ENCODE assay signal across 16 cellular contexts in genomic region chr1:89898150-89898549, GRCh38.
DNase-seq lines count a peak whose midpoint lies in the region; ATAC-seq, FAIRE-seq and TF ChIP-seq lines count a peak whose summit lies in the region.
"Had no signal": no experiment of that assay in that cellular context is flagged by ENCODE, and none has a peak within 500 bp of the region (broad histone marks: within the 10 kb centered on the region; RNA-seq: fewer than 3 reads in every experiment).

No MANE protein-coding gene starts in this region.

- H3K9me1 ChIP-seq in K562 (ENCODE audit: control insufficient read depth, insufficient read depth, low read length) = no peaks in the 10 kb centered on the region

- H3K4me3 Mint-ChIP-seq in nephron progenitor cell = no peak overlapping the region
- H3K4me3 Mint-ChIP-seq: B cell; CD4-positive, alpha-beta memory T cell; IgD-negative memory B cell had no signal

- no peak for TF ChIP-seq RAD21 in K562 (CRISPR knock-in tag; conservative IDR thresholded peaks at IDR 0.05 in 1 of 2, IDR thresholded peaks at IDR 0.05 in 1 of 2)

- H3K27me3 Mint-ChIP-seq in nephron progenitor cell (ENCODE audit: low read depth, poor library complexity) = no peaks in the 10 kb centered on the region
- H3K27me3 Mint-ChIP-seq: B cell; CD4-positive, alpha-beta memory T cell; IgD-negative memory B cell had no signal

- peak overlapping the region; percentile 58 for H3K4me2 ChIP-seq in K562 (ENCODE audit: insufficient read depth, low read length)

- H3K27ac ChIP-seq in A673 (ENCODE audit: low read depth, low read length, poor library complexity, severe bottlenecking) (peak overlapping the region; percentile 47), HEK293 (ENCODE audit: extremely low read depth, low read depth, low read length) (no peak overlapping the region), K562 (ENCODE audit: extremely low read depth, low read depth, low read length) (peak overlapping the region; percentile 99), tibial artery (no peak overlapping the region)

- H3K27me3 ChIP-seq in A673 (replicated peaks; ENCODE audit: insufficient read depth, low read depth, low read length, poor library complexity) (no peaks in the 10 kb centered on the region), K562 (ENCODE audit: control insufficient read depth in 2 of 2, insufficient read depth in 2 of 2, low read length in 2 of 2) (no peaks in the 10 kb centered on the region), tibial artery (no peaks in the 10 kb centered on the region)

- TF ChIP-seq CTCF in A673 (conservative IDR thresholded peaks at IDR 0.05; ENCODE audit: low read depth, low read length) (no peak), HEK293 (tag by site-specific recombination; IDR thresholded peaks at IDR 0.05) (no peak), K562 (IDR thresholded peaks at IDR 0.05 in 2 of 3, conservative IDR thresholded peaks at IDR 0.05 in 1 of 3; ENCODE audit: insufficient read depth in 2 of 3, low read depth in 1 of 3, low read length in 3 of 3) (no peak), nephron progenitor cell (IDR thresholded peaks at IDR 0.05) (no peak), tibial artery (IDR thresholded peaks at IDR 0.05) (no peak)

- intact Hi-C loops in A673 (cut with micrococcal nuclease; ENCODE audit: unreplicated experiment) (no loop called here), K562 (cut with micrococcal nuclease) (loop anchor here (10.0 kb wide), 1 partner anchor 353 kb away; no protein-coding TSS in a partner anchor), tibial artery (cut with DNase I; ENCODE audit: low total_unique reads) (no loop called here)

- 61% methylated on average over 5 of the region's 6 CpGs for WGBS in K562 (ENCODE audit: insufficient coverage, low coverage, missing lambda C conversion rate)

- H3K4me1 ChIP-seq in A673 (ENCODE audit: insufficient read depth, low read length, poor library complexity, severe bottlenecking) = peaks cover 79% of the 10 kb centered on the region
- H3K4me1 ChIP-seq in HEK293 (ENCODE audit: control insufficient read depth, insufficient read depth, low read length) = peaks cover 5% of the 10 kb centered on the region; the same call in 1 of the 2 replicates
- H3K4me1 ChIP-seq in K562 (replicated peaks in 1 of 2; ENCODE audit: control insufficient read depth in 2 of 2, insufficient read depth in 2 of 2, low read length in 2 of 2) = peaks cover 33 to 97% of the 10 kb centered on the region in 2 experiments
- H3K4me1 ChIP-seq in tibial artery = no peaks in the 10 kb centered on the region

- H3K36me3 Mint-ChIP-seq in nephron progenitor cell (ENCODE audit: low read depth) = peaks cover 8% of the 10 kb centered on the region
- H3K36me3 Mint-ChIP-seq: IgD-negative memory B cell had no signal

- in situ Hi-C loops in K562 (cut with MboI) = no loop called here

- FAIRE-seq in K562 (lab: Jason Lieb, UNC) = no peak
- FAIRE-seq: GM19239 had no signal

- CTCF ChIA-PET in A673 (lab: Charles Lee) (no interaction called here), HEK293 (lab: Yijun Ruan, JAX) (no interaction called here), K562 (lab: Yijun Ruan, JAX; ENCODE audit: low intra/inter-chr PET ratio) (no interaction called here)

- no peak for TF ChIP-seq EP300 in K562 (IDR thresholded peaks at IDR 0.05; ENCODE audit: low read length)

- H3K79me2 ChIP-seq in K562 (ENCODE audit: control insufficient read depth, insufficient read depth, low read length) = peaks cover 92% of the 10 kb centered on the region

- peak overlapping the region in 1 of 2 experiments; percentile 36; a peak in 2 of 4 replicates for H3K9ac ChIP-seq in K562 (ENCODE audit: insufficient read depth in 1 of 2, low read depth in 2 of 2, low read length in 2 of 2)

- H2AFZ ChIP-seq in K562 (ENCODE audit: low read depth, low read length) = no peak overlapping the region

- POLR2A ChIA-PET in A673 (lab: Charles Lee; ENCODE audit: low non-redundant PET) = no interaction called here
- POLR2A ChIA-PET in HEK293 (lab: Yijun Ruan, JAX) = no interaction called here
- POLR2A ChIA-PET in K562 (lab: Yijun Ruan, JAX) = interaction anchor here (1.3 kb wide), 1 partner anchor 14 kb away, joined by 3 read pairs; no protein-coding TSS in a partner anchor

- H3K27ac Mint-ChIP-seq in nephron progenitor cell = peak overlapping the region; percentile 25
- H3K27ac Mint-ChIP-seq: B cell had no signal

- DNase-seq in A673 (ENCODE audit: low spot score) = no peak
- peak in 1 of 4 experiments; percentile 6 for DNase-seq in K562 (ENCODE audit: extremely low read depth in 1 of 4, low spot score in 3 of 4)
- DNase-seq in nephron progenitor cell = no peak
- DNase-seq in glomerular visceral epithelial cell (ENCODE audit: extremely low spot score) = no peak
- no peak for DNase-seq in tibial artery
- DNase-seq: C1 segment of cervical spinal cord; Caco-2; CD4-positive, alpha-beta memory T cell; DMS53; GF-D8; HCEC 1CT had no signal

- no peaks in the 10 kb centered on the region for H3K9me3 Mint-ChIP-seq in nephron progenitor cell
- H3K9me3 Mint-ChIP-seq: CD4-positive, alpha-beta memory T cell; IgD-negative memory B cell had no signal

- H3K9me3 ChIP-seq in A673 (ENCODE audit: low read depth, low read length, poor library complexity, severe bottlenecking) = no peaks in the 10 kb centered on the region
- H3K9me3 ChIP-seq in HEK293 (ENCODE audit: control insufficient read depth, insufficient read depth, low read depth, low read length) = no peaks in the 10 kb centered on the region
- H3K9me3 ChIP-seq in K562 (replicated peaks; ENCODE audit: control insufficient read depth, insufficient read depth, low read depth, low read length) = no peaks in the 10 kb centered on the region
- no peaks in the 10 kb centered on the region for H3K9me3 ChIP-seq in tibial artery
- H3K9me3 ChIP-seq: Caco-2 had no signal

- BruUV-seq in A673 (replicated peaks; lab: Mats Ljungman, UMichigan) (no TSS peak), K562 (replicated peaks; lab: Mats Ljungman, UMichigan) (no TSS peak)

- no peaks in the 10 kb centered on the region for H4K20me1 ChIP-seq in K562 (replicated peaks; ENCODE audit: control insufficient read depth, insufficient read depth, low read length)

- no peak for TF ChIP-seq POLR2A in K562 (conservative IDR thresholded peaks at IDR 0.05)

- peaks cover 74% of the 10 kb centered on the region for H3K4me1 Mint-ChIP-seq in nephron progenitor cell

- H3K36me3 ChIP-seq in A673 (ENCODE audit: insufficient read depth, low read length, poor library complexity, severe bottlenecking) (peaks cover 4% of the 10 kb centered on the region), HEK293 (ENCODE audit: control insufficient read depth in 2 of 2, insufficient read depth in 1 of 2, low read length in 2 of 2) (no peaks in the 10 kb centered on the region), K562 (ENCODE audit: control insufficient read depth, insufficient read depth, low read length) (peaks cover 17% of the 10 kb centered on the region), tibial artery (no peaks in the 10 kb centered on the region)

- ATAC-seq in K562 = no peak
- no peak for ATAC-seq in HG03025 (IDR thresholded peaks at IDR 0.05; ENCODE audit: low FRiP score, unreplicated experiment)

- H3K4me3 ChIP-seq in A673 (ENCODE audit: low read depth, low read length, poor library complexity, severe bottlenecking) = no peak overlapping the region
- no peak overlapping the region for H3K4me3 ChIP-seq in HEK293 (ENCODE audit: low read depth, low read length)
- no peak overlapping the region for H3K4me3 ChIP-seq in K562
- no peak overlapping the region for H3K4me3 ChIP-seq in tibial artery

TF ChIP-seq in HEK293, 187 proteins besides CTCF, POLR2A, EP300 and RAD21:
- TF ChIP-seq ZNF10 (tag by site-specific recombination; IDR thresholded peaks at IDR 0.05) (peak; percentile 91), ZNF76 (tag by site-specific recombination; IDR thresholded peaks at IDR 0.05; ENCODE audit: borderline replicate concordance, low read depth) (no peak)

TF ChIP-seq in K562, 482 proteins besides CTCF, POLR2A, EP300 and RAD21:
- TF ChIP-seq ELF2 (CRISPR knock-in tag; IDR thresholded peaks at IDR 0.05) (no peak), SNAPC5 (CRISPR knock-in tag; IDR thresholded peaks at IDR 0.05) (no peak), CREB3 (tag; conservative IDR thresholded peaks at IDR 0.05; ENCODE audit: low read depth) (0 out of 2 replicates have a peak, but pooled peaks have one; percentile 10), TBP (optimal IDR thresholded peaks at IDR 0.05; ENCODE audit: low read depth, low read length) (no peak), KDM4B (IDR thresholded peaks at IDR 0.05; ENCODE audit: borderline replicate concordance in 2 of 2, low read depth in 1 of 2) (no peak), GTF2A2 (tag; IDR thresholded peaks at IDR 0.05) (no peak), GATAD2B (IDR thresholded peaks at IDR 0.05; ENCODE audit: borderline replicate concordance) (no peak), ZNF384 (IDR thresholded peaks at IDR 0.05; ENCODE audit: low read depth, low read length) (no peak), HSF4 (CRISPR knock-in tag; IDR thresholded peaks at IDR 0.05; ENCODE audit: borderline replicate concordance) (0 out of 2 replicates have a peak, but pooled peaks have one; percentile 29), KAT7 (CRISPR knock-in tag; IDR thresholded peaks at IDR 0.05; ENCODE audit: borderline replicate concordance) (0 out of 2 replicates have a peak, but pooled peaks have one; percentile 5), SNIP1 (IDR thresholded peaks at IDR 0.05; ENCODE audit: low read depth) (no peak), ZNF134 (CRISPR knock-in tag; conservative IDR thresholded peaks at IDR 0.05) (peak; percentile 64; the same call in 1 of the 2 replicates), WHSC1 (IDR thresholded peaks at IDR 0.05; ENCODE audit: low read length) (no peak), PHF21A (IDR thresholded peaks at IDR 0.05; ENCODE audit: borderline replicate concordance, low read depth) (no peak), RBM15 (IDR thresholded peaks at IDR 0.05; ENCODE audit: insufficient read depth, low read length) (no peak), ZNF766 (CRISPR knock-in tag; conservative IDR thresholded peaks at IDR 0.05) (0 out of 2 replicates have a peak, but pooled peaks have one; percentile 60), ZNF551 (CRISPR knock-in tag; IDR thresholded peaks at IDR 0.05) (no peak)

Comparison
In these comparisons a context has a peak if more than half of its experiments do, and no peak if none do; other contexts are left out.
1. H3K27ac ChIP-seq: peak in A673 (single experiment) and K562 (single experiment); none in HEK293 (single experiment) and tibial artery (0 of 2).